ENCODE assay signal across 27 cellular contexts in the genomic region with DNA sequence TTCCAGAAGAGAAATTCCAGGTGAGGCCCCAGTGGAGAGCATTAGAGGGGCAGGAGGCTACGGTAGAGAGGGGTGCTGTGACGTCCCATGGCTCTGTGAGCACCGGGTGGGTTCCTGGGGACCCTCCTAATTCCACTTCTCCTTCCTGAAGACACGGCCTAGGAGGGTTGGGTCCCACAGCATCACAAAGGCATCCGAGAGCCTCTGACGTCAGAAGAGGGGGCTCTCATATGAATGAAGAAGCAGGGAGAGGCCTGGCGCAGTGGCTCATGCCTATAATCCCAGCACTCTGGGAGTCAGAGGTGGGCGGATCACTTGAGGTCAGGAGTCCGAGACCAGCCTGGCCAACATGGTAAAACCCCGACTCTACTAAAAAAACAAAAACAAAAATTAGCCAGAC.
"Had no signal": no experiment of that assay in that cellular context is flagged by ENCODE, and none has a peak within 500 bp of the region (broad histone marks: within the 10 kb centered on the region; RNA-seq: fewer than 3 reads in every experiment).

No MANE protein-coding gene starts in this region.

- H3K4me1 Mint-ChIP-seq: naive B cell had no signal

- H3K27ac Mint-ChIP-seq: effector memory CD8-positive, alpha-beta T cell; mesothelial cell of epicardium; naive B cell; natural killer cell treated with Interleukin-12 subunit alpha and Interleukin-12 subunit beta and Interleukin-15 and Interleukin-18, amount 100 ng/mL, for 72 hours; stimulated activated memory B cell treated with anti-CD40 and anti-IgM and Interleukin-4, amounts not matched to agents 10 μg/mL and 1 μg/mL and 100 μg/mL, for 72 hours; type B pancreatic cell had no signal

- H3K4me3 ChIP-seq: esophagus squamous epithelium, heart right ventricle, left lung, mucosa of descending colon, ovary, spleen had no signal

- H3K27ac ChIP-seq: esophagus squamous epithelium, heart right ventricle, left lung, ovary, spleen had no signal

- H3K27me3 ChIP-seq: ovary had no signal

- DNase-seq: cortex of kidney; effector memory CD8-positive, alpha-beta T cell; erythroblast; esophagus squamous epithelium; foreskin melanocyte; glutamatergic neuron; heart right ventricle; hippocampal formation; left cardiac atrium; left lung; mesenchymal stem cell; mucosa of descending colon; naive B cell; nucleus accumbens; ovary; retina; spleen; stimulated activated CD4-positive, alpha-beta T cell treated with anti-CD3 and anti-CD28 coated beads, Interleukin-4, amount 100 ng/mL, for 4 hours; stimulated activated naive CD8-positive, alpha-beta T cell treated with anti-CD3 and anti-CD28 coated beads, Interleukin-15, Interleukin-2, amounts not matched to agents 100 U/mL and 50 U/mL, for 24 hours had no signal

- FAIRE-seq: endometrium, islet of Langerhans, urothelium cell line had no signal

- H3K4me3 Mint-ChIP-seq: effector memory CD8-positive, alpha-beta T cell; mesothelial cell of epicardium; naive B cell; natural killer cell treated with Interleukin-12 subunit alpha and Interleukin-12 subunit beta and Interleukin-15 and Interleukin-18, amount 100 ng/mL, for 72 hours; neural crest cell; stimulated activated memory B cell treated with anti-CD40 and anti-IgM and Interleukin-4, amounts not matched to agents 10 μg/mL and 1 μg/mL and 100 μg/mL, for 72 hours; type B pancreatic cell had no signal

- H3K9me3 ChIP-seq: esophagus squamous epithelium, heart right ventricle, left lung, mucosa of descending colon, ovary, spleen had no signal

- H3K36me3 ChIP-seq: esophagus squamous epithelium, heart right ventricle, left lung, ovary, spleen had no signal

- H3K36me3 Mint-ChIP-seq: mesothelial cell of epicardium; naive B cell; natural killer cell treated with Interleukin-12 subunit alpha and Interleukin-12 subunit beta and Interleukin-15 and Interleukin-18, amount 100 ng/mL, for 72 hours; stimulated activated memory B cell treated with anti-CD40 and anti-IgM and Interleukin-4, amounts not matched to agents 10 μg/mL and 1 μg/mL and 100 μg/mL, for 72 hours; type B pancreatic cell had no signal

- H3K9me3 Mint-ChIP-seq: effector memory CD8-positive, alpha-beta T cell; mesothelial cell of epicardium; naive B cell; natural killer cell treated with Interleukin-12 subunit alpha and Interleukin-12 subunit beta and Interleukin-15 and Interleukin-18, amount 100 ng/mL, for 72 hours; neural crest cell; stimulated activated memory B cell treated with anti-CD40 and anti-IgM and Interleukin-4, amounts not matched to agents 10 μg/mL and 1 μg/mL and 100 μg/mL, for 72 hours; type B pancreatic cell had no signal
